In genomic region chr7:39069886-39070881, GRCh38 we compare ENCODE assay signal across 20 cellular contexts.
DNase-seq lines count a peak whose midpoint lies in the region; ATAC-seq and TF ChIP-seq lines count a peak whose summit lies in the region.
"Had no signal": no experiment of that assay in that cellular context is flagged by ENCODE, and none has a peak within 500 bp of the region (broad histone marks: within the 10 kb centered on the region; RNA-seq: fewer than 3 reads in every experiment).

No MANE protein-coding gene starts in this region.

- H3K27me3 ChIP-seq in Karpas-422 (ENCODE audit: low read length), result no peaks in the 10 kb centered on the region
- H3K27me3 ChIP-seq: BLaER1, tibial nerve had no signal

- peak; percentile 14 for DNase-seq in GF-D8 (lab: John Stamatoyannopoulos, UW)
- peak; percentile 54 for DNase-seq in Karpas-422
- peak; percentile 35 for DNase-seq in OCI-M1 (lab: John Stamatoyannopoulos, UW)
- no peak for DNase-seq in mesothelial cell of epicardium (ENCODE audit: low spot score in 2 of 2, unreplicated experiment in 2 of 2)
- DNase-seq in T-helper 17 cell, result no peak
- no peak for DNase-seq in GM19240 (ENCODE audit: insufficient read length, low spot score)
- DNase-seq: activated effector memory CD4-positive, alpha-beta T cell treated with Interleukin-2 at 50 U/mL for 16 hours; amniotic stem cell; central memory CD4-positive, alpha-beta T cell; DMS 273 treated with DMSO at 0.1 percent for 48 hours; effector memory CD4-positive, alpha-beta T cell; H9; lower lobe of right lung; natural killer cell; psoas muscle had no signal

- no peaks in the 10 kb centered on the region for H3K9me3 ChIP-seq in Karpas-422 (ENCODE audit: low read length)
- no peaks in the 10 kb centered on the region for H3K9me3 ChIP-seq in T-helper 17 cell (ENCODE audit: control insufficient read depth, low read length, poor library complexity, severe bottlenecking)
- H3K9me3 ChIP-seq: BLaER1, lower lobe of right lung, psoas muscle, tibial nerve had no signal

- H2AFZ ChIP-seq in Karpas-422 (ENCODE audit: low read length), result no peak overlapping the region

- H3K4me3 Mint-ChIP-seq in mesothelial cell of epicardium (no peak overlapping the region), T-helper 17 cell (no peak overlapping the region)
- H3K4me3 Mint-ChIP-seq: H9, natural killer cell had no signal

- H3K36me3 ChIP-seq in Karpas-422 (ENCODE audit: insufficient read depth, low read length), result no peaks in the 10 kb centered on the region
- H3K36me3 ChIP-seq: BLaER1, lower lobe of right lung, tibial nerve had no signal

- H3K27ac Mint-ChIP-seq in mesothelial cell of epicardium (peak overlapping the region; percentile 37), T-helper 17 cell (no peak overlapping the region)
- H3K27ac Mint-ChIP-seq: H9, natural killer cell had no signal

- no peak overlapping the region for H3K9ac ChIP-seq in Karpas-422 (ENCODE audit: low read length)
- H3K9ac ChIP-seq: BLaER1 had no signal

- no peak for TF ChIP-seq CTCF in mesothelial cell of epicardium (IDR thresholded peaks at IDR 0.05; ENCODE audit: unreplicated experiment)

- H3K4me1 ChIP-seq in Karpas-422 (ENCODE audit: low read length), result no peaks in the 10 kb centered on the region; the same call in 1 of the 2 replicates
- H3K4me1 ChIP-seq: lower lobe of right lung, psoas muscle, tibial nerve had no signal

- H3K27me3 Mint-ChIP-seq in mesothelial cell of epicardium (ENCODE audit: low read depth) (no peaks in the 10 kb centered on the region), T-helper 17 cell (peaks cover 4% of the 10 kb centered on the region)

- H3K27ac ChIP-seq in Karpas-422 (ENCODE audit: low read length), result no peak overlapping the region
- H3K27ac ChIP-seq: BLaER1, lower lobe of right lung, psoas muscle, tibial nerve had no signal

- H3K79me2 ChIP-seq in Karpas-422 (ENCODE audit: low read length), result no peaks in the 10 kb centered on the region

- no peak overlapping the region for H3K4me2 ChIP-seq in Karpas-422 (ENCODE audit: low read depth, low read length, poor library complexity, severe bottlenecking)
- H3K4me2 ChIP-seq: BLaER1, smooth muscle cell had no signal

- H3K9me2 ChIP-seq in Karpas-422 (replicated peaks; ENCODE audit: insufficient read depth, low read length), result no peaks in the 10 kb centered on the region

- no peaks in the 10 kb centered on the region for H4K20me1 ChIP-seq in Karpas-422 (ENCODE audit: insufficient read depth, low read depth, low read length)
- H4K20me1 ChIP-seq: BLaER1 had no signal

- ATAC-seq in GM21529 (IDR thresholded peaks at IDR 0.05; ENCODE audit: unreplicated experiment), result no peak
- no peak for ATAC-seq in T-helper 17 cell
- ATAC-seq in GM18861 (IDR thresholded peaks at IDR 0.05; ENCODE audit: unreplicated experiment), result no peak
- ATAC-seq: natural killer cell, psoas muscle had no signal

- H3K4me1 Mint-ChIP-seq in mesothelial cell of epicardium, result peaks cover 19% of the 10 kb centered on the region
- H3K4me1 Mint-ChIP-seq in T-helper 17 cell, result peaks cover 2% of the 10 kb centered on the region
- H3K4me1 Mint-ChIP-seq: natural killer cell had no signal

- no peaks in the 10 kb centered on the region for H3K36me3 Mint-ChIP-seq in mesothelial cell of epicardium
- H3K36me3 Mint-ChIP-seq in T-helper 17 cell (ENCODE audit: low read depth), result no peaks in the 10 kb centered on the region
- H3K36me3 Mint-ChIP-seq: natural killer cell had no signal

- no peak overlapping the region for H3K4me3 ChIP-seq in Karpas-422 (ENCODE audit: low read length)
- H3K4me3 ChIP-seq: BLaER1, lower lobe of right lung, psoas muscle, smooth muscle cell, tibial nerve had no signal

- H3K9me3 Mint-ChIP-seq in mesothelial cell of epicardium, result no peaks in the 10 kb centered on the region
- H3K9me3 Mint-ChIP-seq: natural killer cell had no signal

Comparison
In these comparisons a context has a peak if more than half of its experiments do, and no peak if none do; other contexts are left out.
1. DNase-seq: peak in GF-D8 (single experiment), Karpas-422 (single experiment) and OCI-M1 (single experiment); none in mesothelial cell of epicardium (0 of 2), T-helper 17 cell (0 of 3) and GM19240 (single experiment).